ENCODE assay signal across 1 cellular context in the genomic region with DNA sequence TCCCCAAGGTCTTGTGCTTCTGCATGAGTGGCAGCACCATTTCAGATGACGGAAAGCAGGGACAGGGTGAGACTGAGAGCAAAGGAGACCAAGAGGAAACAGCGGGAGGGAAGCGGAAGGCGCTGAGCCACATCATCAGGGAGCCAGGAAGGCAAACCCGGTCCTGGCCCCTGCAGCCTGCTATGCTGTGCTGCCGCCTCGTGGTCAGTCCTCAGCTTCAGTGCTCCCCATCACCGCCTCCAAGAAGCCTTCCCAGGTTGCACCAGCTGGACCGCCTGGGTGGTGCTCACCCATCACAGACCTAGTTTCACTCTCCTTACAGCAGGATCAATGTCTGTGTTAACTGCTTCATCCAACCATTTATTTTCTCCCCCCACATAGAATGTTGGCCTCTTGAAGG.
TF ChIP-seq lines count a peak whose summit lies in the region.

No MANE protein-coding gene starts in this region.

TF ChIP-seq in HEK293T, 16 proteins besides CTCF, POLR2A, EP300 and RAD21 (continued from another document):
- no peak for TF ChIP-seq L3MBTL2 (conservative IDR thresholded peaks at IDR 0.05)
- TF ChIP-seq SP1 (IDR thresholded peaks at IDR 0.05) = no peak
- no peak for TF ChIP-seq FOXK2 (IDR thresholded peaks at IDR 0.05)
TF ChIP-seq in HEK293T: peak in this region for 0.
